Comparison of ENCODE assay signal across 16 cellular contexts in genomic region chr14:89848165-89848564, GRCh38.
DNase-seq lines count a peak whose midpoint lies in the region; ATAC-seq and TF ChIP-seq lines count a peak whose summit lies in the region.
"Had no signal": no experiment of that assay in that cellular context is flagged by ENCODE, and none has a peak within 500 bp of the region (broad histone marks: within the 10 kb centered on the region; RNA-seq: fewer than 3 reads in every experiment).

No MANE protein-coding gene starts in this region.

- DNase-seq in heart left ventricle (no peak), left cardiac atrium (no peak), fibroblast of the aortic adventitia (ENCODE audit: low read depth) (peak; percentile 50), tibial nerve (ENCODE audit: low spot score in 2 of 2) (no peak), NCI-H187 (lab: John Stamatoyannopoulos, UW) (no peak), NCI-H526 treated with DMSO at 0.1 percent for 48 hours (lab: John Stamatoyannopoulos, UW) (no peak)
- DNase-seq: activated CD4-positive, CD25-positive, alpha-beta regulatory T cell; central memory CD4-positive, alpha-beta T cell; KG1; NCI-H345; SHP77; testis had no signal

- H3K9me3 ChIP-seq in heart left ventricle, result peaks cover 0 to 5% (median 0%) of the 10 kb centered on the region in 12 donors
- H3K9me3 ChIP-seq in tibial nerve, result no peaks in the 10 kb centered on the region
- H3K9me3 ChIP-seq: HAP-1, testis had no signal

- TF ChIP-seq CTCF in heart left ventricle (IDR thresholded peaks at IDR 0.05), result peak in 7 of 12 donors; percentile 16 to 40 (median 31)
- peak; percentile 47; the same call in 1 of the 2 replicates for TF ChIP-seq CTCF in WI38 (IDR thresholded peaks at IDR 0.05; ENCODE audit: low read depth, low read length)
- TF ChIP-seq CTCF in fibroblast of the aortic adventitia (IDR thresholded peaks at IDR 0.05; ENCODE audit: insufficient read depth, low read length), result peak; percentile 68
- peak; percentile 31 to 45 (median 37) for TF ChIP-seq CTCF in tibial nerve (IDR thresholded peaks at IDR 0.05)

- H3K27ac ChIP-seq in heart left ventricle (no peak overlapping the region), tibial nerve (no peak overlapping the region)
- H3K27ac ChIP-seq: BLaER1 treated with 17β-estradiol and CSF1 and Interleukin-3, amounts not matched to agents 10 nM and 100 nM; testis had no signal

- H3K27me3 ChIP-seq in heart left ventricle (no peaks in the 10 kb centered on the region), tibial nerve (no peaks in the 10 kb centered on the region)
- H3K27me3 ChIP-seq: BLaER1 treated with 17β-estradiol and CSF1 and Interleukin-3, amounts not matched to agents 10 nM and 100 nM; testis had no signal

- 75 to 89% (median 81%) methylated on average over 2 of the region's 2 CpGs for WGBS in heart left ventricle, 4 donors
- WGBS in tibial nerve, 2 donors, result 60 to 70% methylated on average over 2 of the region's 2 CpGs

- intact Hi-C loops in heart left ventricle (cut with DNase I), result no loop called here
- intact Hi-C loops in left cardiac atrium (cut with DNase I), result no loop called here

- H3K4me1 ChIP-seq in heart left ventricle (no peaks in the 10 kb centered on the region), tibial nerve (peaks cover 0 to 6% (median 2%) of the 10 kb centered on the region in 4 donors)
- H3K4me1 ChIP-seq: testis had no signal

- TF ChIP-seq POLR2A in heart left ventricle (IDR thresholded peaks at IDR 0.05) (no peak), tibial nerve (IDR thresholded peaks at IDR 0.05) (no peak)

- TF ChIP-seq EP300 in tibial nerve (IDR thresholded peaks at IDR 0.05), result no peak

- H3K4me3 ChIP-seq in heart left ventricle, result no peak overlapping the region
- no peak overlapping the region for H3K4me3 ChIP-seq in WI38 (ENCODE audit: low read depth, low read length)
- no peak overlapping the region for H3K4me3 ChIP-seq in fibroblast of the aortic adventitia (ENCODE audit: low read depth, low read length)
- H3K4me3 ChIP-seq in tibial nerve, result no peak overlapping the region
- H3K4me3 ChIP-seq: BLaER1 treated with 17β-estradiol and CSF1 and Interleukin-3, amounts not matched to agents 10 nM and 100 nM; HAP-1; testis had no signal

- ATAC-seq in heart left ventricle (no peak), left cardiac atrium (no peak), GM18861 (IDR thresholded peaks at IDR 0.05; ENCODE audit: unreplicated experiment) (no peak)

- H3K36me3 ChIP-seq in heart left ventricle (no peaks in the 10 kb centered on the region), tibial nerve (no peaks in the 10 kb centered on the region)
- H3K36me3 ChIP-seq: BLaER1 treated with 17β-estradiol and CSF1 and Interleukin-3, amounts not matched to agents 10 nM and 100 nM; HAP-1 had no signal
